1 cellular context compared by ENCODE assay signal in genomic region chr3:182490601-182491485, GRCh38.
TF ChIP-seq lines count a peak whose summit lies in the region.

No MANE protein-coding gene starts in this region.

TF ChIP-seq in HEK293, 187 proteins besides CTCF, POLR2A, EP300 and RAD21 (continued from another document):
- TF ChIP-seq SCRT1 (tag by site-specific recombination; IDR thresholded peaks at IDR 0.05; ENCODE audit: borderline replicate concordance), result peak; percentile 35; the same call in 1 of the 2 replicates
- TF ChIP-seq, protein P1, sequence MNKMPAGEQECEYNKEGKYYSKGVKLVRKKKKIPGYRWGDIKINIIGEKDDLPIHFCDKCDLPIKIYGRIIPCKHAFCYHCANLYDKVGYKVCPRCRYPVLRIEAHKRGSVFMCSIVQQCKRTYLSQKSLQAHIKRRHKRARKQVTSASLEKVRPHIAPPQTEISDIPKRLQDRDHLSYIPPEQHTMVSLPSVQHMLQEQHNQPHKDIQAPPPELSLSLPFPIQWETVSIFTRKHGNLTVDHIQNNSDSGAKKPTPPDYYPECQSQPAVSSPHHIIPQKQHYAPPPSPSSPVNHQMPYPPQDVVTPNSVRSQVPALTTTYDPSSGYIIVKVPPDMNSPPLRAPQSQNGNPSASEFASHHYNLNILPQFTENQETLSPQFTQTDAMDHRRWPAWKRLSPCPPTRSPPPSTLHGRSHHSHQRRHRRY (tag by site-specific recombination; IDR thresholded peaks at IDR 0.05), result no peak
- TF ChIP-seq, protein P2, sequence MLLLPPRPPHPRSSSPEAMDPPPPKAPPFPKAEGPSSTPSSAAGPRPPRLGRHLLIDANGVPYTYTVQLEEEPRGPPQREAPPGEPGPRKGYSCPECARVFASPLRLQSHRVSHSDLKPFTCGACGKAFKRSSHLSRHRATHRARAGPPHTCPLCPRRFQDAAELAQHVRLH (tag by site-specific recombination; IDR thresholded peaks at IDR 0.05), result 0 out of 2 replicates have a peak, but pooled peaks have one; percentile 15
TF ChIP-seq in HEK293: peak in this region for 12.
